27 cellular contexts compared by ENCODE assay signal in genomic region chr2:176558574-176559140, GRCh38.
"Had no signal": no experiment of that assay in that cellular context is flagged by ENCODE, and none has a peak within 500 bp of the region (broad histone marks: within the 10 kb centered on the region; RNA-seq: fewer than 3 reads in every experiment).

No MANE protein-coding gene starts in this region.

- H3K36me3 ChIP-seq: adrenal gland, breast epithelium, colonic mucosa, SJSA1 had no signal

- H3K4me1 ChIP-seq: breast epithelium, colonic mucosa had no signal

- H3K4me3 ChIP-seq: adrenal gland, breast epithelium, colonic mucosa, SJSA1 had no signal

- H3K27ac ChIP-seq: adrenal gland, breast epithelium, colonic mucosa, SJSA1 had no signal

- ATAC-seq: Panc1, SK-N-SH treated with all-trans-retinoic acid at 6 μM for 48 hours had no signal

- DNase-seq: activated B cell treated with CpG ODN at 0.5 μM for 24 hours; activated CD4-positive, alpha-beta memory T cell treated with anti-CD3 and anti-CD28 coated beads, Interleukin-2, amount 10 ng/mL, durations not matched to agents 7 days and 5 days; activated CD4-positive, alpha-beta T cell treated with anti-CD3 and anti-CD28 coated beads for 1 hour; activated CD4-positive, alpha-beta T cell treated with anti-CD3 and anti-CD28 coated beads, Interleukin-2, amount 50 U/mL, for 1 hour; activated naive CD4-positive, alpha-beta T cell treated with anti-CD3 and anti-CD28 coated beads, Interleukin-2, amount 50 U/mL, for 16 hours; activated naive CD8-positive, alpha-beta T cell treated with anti-CD3 and anti-CD28 coated beads, Interleukin-2, amount 10 ng/mL, durations not matched to agents 7 days and 5 days; activated T-cell treated with anti-CD3 and anti-CD28 coated beads for 4 hours; adrenal gland; aorta; caudate nucleus; colonic mucosa; Kasumi-1; NCI-H1048; NCI-H1694; NCI-H2029; NCI-H345; NCI-H510A; NCI-H526 treated with DMSO at 0.1 percent for 48 hours; NCI-H82; NK-92 treated with Interleukin-12 subunit alpha and Interleukin-12 subunit beta, amount 100 ng/mL, for 24 hours; OCI-M1; SHP77; SW 1271 had no signal

- H3K27me3 ChIP-seq: adrenal gland, colonic mucosa, SJSA1 had no signal

- H3K9me3 ChIP-seq: adrenal gland, breast epithelium, colonic mucosa, SJSA1 had no signal
